1 cellular context compared by ENCODE assay signal in the genomic region with DNA sequence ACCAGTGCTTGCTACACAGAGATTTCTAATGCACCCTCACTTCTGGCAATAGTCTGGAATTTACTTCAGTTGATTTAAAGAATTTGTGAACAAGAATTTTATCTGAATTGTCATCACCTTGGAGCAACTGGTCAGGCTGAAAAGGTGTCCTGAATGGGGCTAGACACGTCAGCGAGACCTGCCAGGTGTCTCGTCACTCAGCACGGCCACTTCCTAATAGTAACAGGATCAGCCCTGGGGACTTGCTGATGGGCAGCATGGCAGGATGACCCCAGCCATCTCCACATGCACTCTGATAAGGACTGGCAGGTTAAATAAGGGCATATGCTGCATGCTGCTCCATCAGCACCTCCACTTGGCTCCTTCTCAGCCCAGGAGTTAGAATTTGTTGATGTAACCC.
TF ChIP-seq lines count a peak whose summit lies in the region.

No MANE protein-coding gene starts in this region.

TF ChIP-seq in SK-N-SH treated with all-trans-retinoic acid at 6 μM for 48 hours, 23 proteins besides CTCF, POLR2A, EP300 and RAD21 (continued from another document):
- TF ChIP-seq, protein P1, sequence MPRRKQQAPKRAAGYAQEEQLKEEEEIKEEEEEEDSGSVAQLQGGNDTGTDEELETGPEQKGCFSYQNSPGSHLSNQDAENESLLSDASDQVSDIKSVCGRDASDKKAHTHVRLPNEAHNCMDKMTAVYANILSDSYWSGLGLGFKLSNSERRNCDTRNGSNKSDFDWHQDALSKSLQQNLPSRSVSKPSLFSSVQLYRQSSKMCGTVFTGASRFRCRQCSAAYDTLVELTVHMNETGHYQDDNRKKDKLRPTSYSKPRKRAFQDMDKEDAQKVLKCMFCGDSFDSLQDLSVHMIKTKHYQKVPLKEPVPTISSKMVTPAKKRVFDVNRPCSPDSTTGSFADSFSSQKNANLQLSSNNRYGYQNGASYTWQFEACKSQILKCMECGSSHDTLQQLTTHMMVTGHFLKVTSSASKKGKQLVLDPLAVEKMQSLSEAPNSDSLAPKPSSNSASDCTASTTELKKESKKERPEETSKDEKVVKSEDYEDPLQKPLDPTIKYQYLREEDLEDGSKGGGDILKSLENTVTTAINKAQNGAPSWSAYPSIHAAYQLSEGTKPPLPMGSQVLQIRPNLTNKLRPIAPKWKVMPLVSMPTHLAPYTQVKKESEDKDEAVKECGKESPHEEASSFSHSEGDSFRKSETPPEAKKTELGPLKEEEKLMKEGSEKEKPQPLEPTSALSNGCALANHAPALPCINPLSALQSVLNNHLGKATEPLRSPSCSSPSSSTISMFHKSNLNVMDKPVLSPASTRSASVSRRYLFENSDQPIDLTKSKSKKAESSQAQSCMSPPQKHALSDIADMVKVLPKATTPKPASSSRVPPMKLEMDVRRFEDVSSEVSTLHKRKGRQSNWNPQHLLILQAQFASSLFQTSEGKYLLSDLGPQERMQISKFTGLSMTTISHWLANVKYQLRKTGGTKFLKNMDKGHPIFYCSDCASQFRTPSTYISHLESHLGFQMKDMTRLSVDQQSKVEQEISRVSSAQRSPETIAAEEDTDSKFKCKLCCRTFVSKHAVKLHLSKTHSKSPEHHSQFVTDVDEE (CRISPR knock-in tag; IDR thresholded peaks at IDR 0.05) = no peak
- TF ChIP-seq GLIS3 (CRISPR knock-in tag; IDR thresholded peaks at IDR 0.05) = no peak
- TF ChIP-seq, protein P2, sequence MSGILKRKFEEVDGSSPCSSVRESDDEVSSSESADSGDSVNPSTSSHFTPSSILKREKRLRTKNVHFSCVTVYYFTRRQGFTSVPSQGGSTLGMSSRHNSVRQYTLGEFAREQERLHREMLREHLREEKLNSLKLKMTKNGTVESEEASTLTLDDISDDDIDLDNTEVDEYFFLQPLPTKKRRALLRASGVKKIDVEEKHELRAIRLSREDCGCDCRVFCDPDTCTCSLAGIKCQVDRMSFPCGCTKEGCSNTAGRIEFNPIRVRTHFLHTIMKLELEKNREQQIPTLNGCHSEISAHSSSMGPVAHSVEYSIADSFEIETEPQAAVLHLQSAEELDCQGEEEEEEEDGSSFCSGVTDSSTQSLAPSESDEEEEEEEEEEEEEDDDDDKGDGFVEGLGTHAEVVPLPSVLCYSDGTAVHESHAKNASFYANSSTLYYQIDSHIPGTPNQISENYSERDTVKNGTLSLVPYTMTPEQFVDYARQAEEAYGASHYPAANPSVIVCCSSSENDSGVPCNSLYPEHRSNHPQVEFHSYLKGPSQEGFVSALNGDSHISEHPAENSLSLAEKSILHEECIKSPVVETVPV (CRISPR knock-in tag; IDR thresholded peaks at IDR 0.05) = no peak
- no peak for TF ChIP-seq ZC3H10 (CRISPR knock-in tag; IDR thresholded peaks at IDR 0.05)
- no peak for TF ChIP-seq TCF4 (CRISPR knock-in tag; IDR thresholded peaks at IDR 0.05; ENCODE audit: borderline replicate concordance)
- TF ChIP-seq, protein P3, sequence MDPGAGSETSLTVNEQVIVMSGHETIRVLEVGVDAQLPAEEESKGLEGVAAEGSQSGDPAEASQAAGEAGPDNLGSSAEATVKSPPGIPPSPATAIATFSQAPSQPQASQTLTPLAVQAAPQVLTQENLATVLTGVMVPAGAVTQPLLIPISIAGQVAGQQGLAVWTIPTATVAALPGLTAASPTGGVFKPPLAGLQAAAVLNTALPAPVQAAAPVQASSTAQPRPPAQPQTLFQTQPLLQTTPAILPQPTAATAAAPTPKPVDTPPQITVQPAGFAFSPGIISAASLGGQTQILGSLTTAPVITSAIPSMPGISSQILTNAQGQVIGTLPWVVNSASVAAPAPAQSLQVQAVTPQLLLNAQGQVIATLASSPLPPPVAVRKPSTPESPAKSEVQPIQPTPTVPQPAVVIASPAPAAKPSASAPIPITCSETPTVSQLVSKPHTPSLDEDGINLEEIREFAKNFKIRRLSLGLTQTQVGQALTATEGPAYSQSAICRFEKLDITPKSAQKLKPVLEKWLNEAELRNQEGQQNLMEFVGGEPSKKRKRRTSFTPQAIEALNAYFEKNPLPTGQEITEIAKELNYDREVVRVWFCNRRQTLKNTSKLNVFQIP (CRISPR knock-in tag; IDR thresholded peaks at IDR 0.05; ENCODE audit: borderline replicate concordance, low read depth) = no peak
- TF ChIP-seq TOX (CRISPR knock-in tag; IDR thresholded peaks at IDR 0.05; ENCODE audit: borderline replicate concordance) = no peak
- no peak for TF ChIP-seq ZNF565 (CRISPR knock-in tag; conservative IDR thresholded peaks at IDR 0.05; ENCODE audit: low read depth)
- TF ChIP-seq, protein P4, sequence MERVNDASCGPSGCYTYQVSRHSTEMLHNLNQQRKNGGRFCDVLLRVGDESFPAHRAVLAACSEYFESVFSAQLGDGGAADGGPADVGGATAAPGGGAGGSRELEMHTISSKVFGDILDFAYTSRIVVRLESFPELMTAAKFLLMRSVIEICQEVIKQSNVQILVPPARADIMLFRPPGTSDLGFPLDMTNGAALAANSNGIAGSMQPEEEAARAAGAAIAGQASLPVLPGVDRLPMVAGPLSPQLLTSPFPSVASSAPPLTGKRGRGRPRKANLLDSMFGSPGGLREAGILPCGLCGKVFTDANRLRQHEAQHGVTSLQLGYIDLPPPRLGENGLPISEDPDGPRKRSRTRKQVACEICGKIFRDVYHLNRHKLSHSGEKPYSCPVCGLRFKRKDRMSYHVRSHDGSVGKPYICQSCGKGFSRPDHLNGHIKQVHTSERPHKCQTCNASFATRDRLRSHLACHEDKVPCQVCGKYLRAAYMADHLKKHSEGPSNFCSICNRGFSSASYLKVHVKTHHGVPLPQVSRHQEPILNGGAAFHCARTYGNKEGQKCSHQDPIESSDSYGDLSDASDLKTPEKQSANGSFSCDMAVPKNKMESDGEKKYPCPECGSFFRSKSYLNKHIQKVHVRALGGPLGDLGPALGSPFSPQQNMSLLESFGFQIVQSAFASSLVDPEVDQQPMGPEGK (CRISPR knock-in tag; IDR thresholded peaks at IDR 0.05; ENCODE audit: borderline replicate concordance) = no peak
- TF ChIP-seq ZFP3 (CRISPR knock-in tag; IDR thresholded peaks at IDR 0.05) = no peak
- no peak for TF ChIP-seq ZFP30 (CRISPR knock-in tag; IDR thresholded peaks at IDR 0.05)
- TF ChIP-seq RARB (CRISPR knock-in tag; IDR thresholded peaks at IDR 0.05) = no peak
- no peak for TF ChIP-seq BACH2 (CRISPR knock-in tag; IDR thresholded peaks at IDR 0.05; ENCODE audit: borderline replicate concordance)
